In genomic region chrX:119997570-119997969, GRCh38 we compare ENCODE assay signal across 28 cellular contexts.
"Had no signal": no experiment of that assay in that cellular context is flagged by ENCODE, and none has a peak within 500 bp of the region (broad histone marks: within the 10 kb centered on the region; RNA-seq: fewer than 3 reads in every experiment).

No MANE protein-coding gene starts in this region.

- DNase-seq: activated CD4-positive, alpha-beta memory T cell treated with anti-CD3 and anti-CD28 coated beads, Interleukin-2, amount 10 ng/mL, durations not matched to agents 7 days and 5 days; activated CD4-positive, alpha-beta T cell treated with anti-CD3 and anti-CD28 coated beads for 1 hour; activated CD4-positive, alpha-beta T cell treated with anti-CD3 and anti-CD28 coated beads for 48 hours; activated CD4-positive, CD25-positive, alpha-beta regulatory T cell; activated CD8-positive, alpha-beta memory T cell treated with anti-CD3 and anti-CD28 coated beads for 24 hours; activated CD8-positive, alpha-beta memory T cell treated with anti-CD3 and anti-CD28 coated beads, Interleukin-2, amount 10 ng/mL, durations not matched to agents 7 days and 5 days; activated CD8-positive, alpha-beta memory T cell treated with anti-CD3 and anti-CD28 coated beads, Interleukin-2, amount 50 U/mL, for 48 hours; activated effector memory CD4-positive, alpha-beta T cell treated with Interleukin-2 at 50 U/mL for 16 hours; activated naive CD4-positive, alpha-beta T cell treated with anti-CD3 and anti-CD28 coated beads, Interleukin-2, amount 10 ng/mL, durations not matched to agents 7 days and 5 days; activated naive CD8-positive, alpha-beta T cell treated with anti-CD3 and anti-CD28 coated beads, Interleukin-2, amount 50 U/mL, for 24 hours; activated T-cell treated with anti-CD3 and anti-CD28 coated beads, Interleukin-2, amount 50 U/mL, for 48 hours; anterior cingulate cortex; brain microvascular endothelial cell; central memory CD4-positive, alpha-beta T cell; NCI-H1048; NCI-H1105 treated with DMSO at 0.1 percent for 48 hours; NCI-H1436; NCI-H1694; NCI-H1930; NCI-H345; NCI-H510A; NCI-H526; NCI-H748 treated with DMSO at 0.1 percent for 48 hours; NK-92 treated with Interleukin-12 subunit alpha and Interleukin-12 subunit beta, amount 100 ng/mL, for 24 hours; OCI-M1; Right ventricle myocardium superior; T1000; WERI-Rb-1 had no signal

- ATAC-seq: activated CD8-positive, alpha-beta memory T cell treated with anti-CD3 and anti-CD28 coated beads, Interleukin-2, amount 10 ng/mL, durations not matched to agents 7 days and 5 days; activated naive CD8-positive, alpha-beta T cell treated with anti-CD3 and anti-CD28 coated beads, Interleukin-2, amount 50 U/mL, for 24 hours had no signal

- H3K36me3 ChIP-seq: brain microvascular endothelial cell, WERI-Rb-1 had no signal

- H3K27ac ChIP-seq: brain microvascular endothelial cell, WERI-Rb-1 had no signal
